Comparison of ENCODE assay signal across 1 cellular context in the genomic region with DNA sequence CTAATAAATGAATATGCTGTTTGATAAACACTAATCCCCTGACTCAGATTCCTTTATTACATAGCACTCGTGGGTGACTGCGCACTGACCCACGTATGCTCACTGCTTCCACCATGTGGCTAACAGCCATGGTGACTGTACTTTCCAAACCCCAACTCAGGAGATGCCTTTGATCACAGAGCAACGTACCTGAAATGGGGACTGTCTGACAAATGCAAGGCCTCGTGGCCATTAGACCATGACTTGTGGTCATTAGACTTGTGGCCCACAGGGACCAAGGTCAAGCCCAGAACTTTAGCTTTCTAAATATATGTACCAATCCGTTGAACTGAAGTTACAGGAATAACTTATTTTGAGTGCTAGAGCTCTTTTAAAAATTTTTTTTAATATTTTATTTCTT.
TF ChIP-seq lines count a peak whose summit lies in the region.

No MANE protein-coding gene starts in this region.

TF ChIP-seq in HepG2, 621 proteins besides CTCF, POLR2A, EP300 and RAD21 (continued from another document):
- TF ChIP-seq ISL2 (CRISPR knock-in tag; IDR thresholded peaks at IDR 0.05), result no peak
- TF ChIP-seq HNRNPLL (IDR thresholded peaks at IDR 0.05; ENCODE audit: low read depth, low read length, poor library complexity, severe bottlenecking), result no peak
- TF ChIP-seq, protein P1, sequence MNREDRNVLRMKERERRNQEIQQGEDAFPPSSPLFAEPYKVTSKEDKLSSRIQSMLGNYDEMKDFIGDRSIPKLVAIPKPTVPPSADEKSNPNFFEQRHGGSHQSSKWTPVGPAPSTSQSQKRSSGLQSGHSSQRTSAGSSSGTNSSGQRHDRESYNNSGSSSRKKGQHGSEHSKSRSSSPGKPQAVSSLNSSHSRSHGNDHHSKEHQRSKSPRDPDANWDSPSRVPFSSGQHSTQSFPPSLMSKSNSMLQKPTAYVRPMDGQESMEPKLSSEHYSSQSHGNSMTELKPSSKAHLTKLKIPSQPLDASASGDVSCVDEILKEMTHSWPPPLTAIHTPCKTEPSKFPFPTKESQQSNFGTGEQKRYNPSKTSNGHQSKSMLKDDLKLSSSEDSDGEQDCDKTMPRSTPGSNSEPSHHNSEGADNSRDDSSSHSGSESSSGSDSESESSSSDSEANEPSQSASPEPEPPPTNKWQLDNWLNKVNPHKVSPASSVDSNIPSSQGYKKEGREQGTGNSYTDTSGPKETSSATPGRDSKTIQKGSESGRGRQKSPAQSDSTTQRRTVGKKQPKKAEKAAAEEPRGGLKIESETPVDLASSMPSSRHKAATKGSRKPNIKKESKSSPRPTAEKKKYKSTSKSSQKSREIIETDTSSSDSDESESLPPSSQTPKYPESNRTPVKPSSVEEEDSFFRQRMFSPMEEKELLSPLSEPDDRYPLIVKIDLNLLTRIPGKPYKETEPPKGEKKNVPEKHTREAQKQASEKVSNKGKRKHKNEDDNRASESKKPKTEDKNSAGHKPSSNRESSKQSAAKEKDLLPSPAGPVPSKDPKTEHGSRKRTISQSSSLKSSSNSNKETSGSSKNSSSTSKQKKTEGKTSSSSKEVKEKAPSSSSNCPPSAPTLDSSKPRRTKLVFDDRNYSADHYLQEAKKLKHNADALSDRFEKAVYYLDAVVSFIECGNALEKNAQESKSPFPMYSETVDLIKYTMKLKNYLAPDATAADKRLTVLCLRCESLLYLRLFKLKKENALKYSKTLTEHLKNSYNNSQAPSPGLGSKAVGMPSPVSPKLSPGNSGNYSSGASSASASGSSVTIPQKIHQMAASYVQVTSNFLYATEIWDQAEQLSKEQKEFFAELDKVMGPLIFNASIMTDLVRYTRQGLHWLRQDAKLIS (CRISPR knock-in tag; IDR thresholded peaks at IDR 0.05), result no peak
- TF ChIP-seq SMC3 (IDR thresholded peaks at IDR 0.05; ENCODE audit: low read length), result peak; percentile 93
- no peak for TF ChIP-seq SNAPC2 (CRISPR knock-in tag; IDR thresholded peaks at IDR 0.05)
- TF ChIP-seq ZNF782 (CRISPR knock-in tag; IDR thresholded peaks at IDR 0.05; ENCODE audit: borderline replicate concordance), result no peak
- no peak for TF ChIP-seq ISX (CRISPR knock-in tag; conservative IDR thresholded peaks at IDR 0.05)
- TF ChIP-seq TEAD2 (CRISPR knock-in tag; IDR thresholded peaks at IDR 0.05), result no peak
- TF ChIP-seq ZNF720 (CRISPR knock-in tag; IDR thresholded peaks at IDR 0.05), result no peak
- TF ChIP-seq SIN3B (IDR thresholded peaks at IDR 0.05; ENCODE audit: low read length), result no peak
- no peak for TF ChIP-seq FOXO1 (CRISPR knock-in tag; IDR thresholded peaks at IDR 0.05)
- TF ChIP-seq XRCC5 (optimal IDR thresholded peaks at IDR 0.05; ENCODE audit: low read length), result peak; percentile 38
- TF ChIP-seq, protein P2, sequence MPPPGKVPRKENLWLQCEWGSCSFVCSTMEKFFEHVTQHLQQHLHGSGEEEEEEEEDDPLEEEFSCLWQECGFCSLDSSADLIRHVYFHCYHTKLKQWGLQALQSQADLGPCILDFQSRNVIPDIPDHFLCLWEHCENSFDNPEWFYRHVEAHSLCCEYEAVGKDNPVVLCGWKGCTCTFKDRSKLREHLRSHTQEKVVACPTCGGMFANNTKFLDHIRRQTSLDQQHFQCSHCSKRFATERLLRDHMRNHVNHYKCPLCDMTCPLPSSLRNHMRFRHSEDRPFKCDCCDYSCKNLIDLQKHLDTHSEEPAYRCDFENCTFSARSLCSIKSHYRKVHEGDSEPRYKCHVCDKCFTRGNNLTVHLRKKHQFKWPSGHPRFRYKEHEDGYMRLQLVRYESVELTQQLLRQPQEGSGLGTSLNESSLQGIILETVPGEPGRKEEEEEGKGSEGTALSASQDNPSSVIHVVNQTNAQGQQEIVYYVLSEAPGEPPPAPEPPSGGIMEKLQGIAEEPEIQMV (CRISPR knock-in tag; IDR thresholded peaks at IDR 0.05; ENCODE audit: low read depth), result no peak
- TF ChIP-seq ZSCAN29 (CRISPR knock-in tag; conservative IDR thresholded peaks at IDR 0.05), result no peak
- TF ChIP-seq SP5 (CRISPR knock-in tag; IDR thresholded peaks at IDR 0.05; ENCODE audit: borderline replicate concordance, low read depth), result no peak
- TF ChIP-seq SOX5 (CRISPR knock-in tag; IDR thresholded peaks at IDR 0.05; ENCODE audit: borderline replicate concordance), result no peak
- no peak for TF ChIP-seq ZMYM3 (CRISPR knock-in tag; IDR thresholded peaks at IDR 0.05)
- no peak for TF ChIP-seq DPF2 (CRISPR knock-in tag; IDR thresholded peaks at IDR 0.05; ENCODE audit: borderline replicate concordance, low read depth)
- peak; percentile 29 for TF ChIP-seq TEAD3 (CRISPR knock-in tag; optimal IDR thresholded peaks at IDR 0.05; ENCODE audit: borderline replicate concordance)
- no peak for TF ChIP-seq CREB1 (IDR thresholded peaks at IDR 0.05)
- no peak for TF ChIP-seq CREB1 (CRISPR knock-in tag; IDR thresholded peaks at IDR 0.05)
- TF ChIP-seq CBX1 (IDR thresholded peaks at IDR 0.05; ENCODE audit: low read depth), result no peak
- 0 out of 2 replicates have a peak, but pooled peaks have one; percentile 16 for TF ChIP-seq MAX (IDR thresholded peaks at IDR 0.05)
- no peak for TF ChIP-seq HOXA7 (CRISPR knock-in tag; IDR thresholded peaks at IDR 0.05)
- no peak for TF ChIP-seq ZBTB26 (CRISPR knock-in tag; IDR thresholded peaks at IDR 0.05; ENCODE audit: borderline replicate concordance)
- no peak for TF ChIP-seq ZNF792 (CRISPR knock-in tag; IDR thresholded peaks at IDR 0.05)
- TF ChIP-seq STAG1 (CRISPR knock-in tag; IDR thresholded peaks at IDR 0.05), result peak; percentile 75
- TF ChIP-seq ZNF354B (CRISPR knock-in tag; IDR thresholded peaks at IDR 0.05), result no peak
- no peak for TF ChIP-seq GZF1 (CRISPR knock-in tag; IDR thresholded peaks at IDR 0.05)
TF ChIP-seq in HepG2: peak in this region for 7.
